In genomic region chr1:245337829-245338484, GRCh38 we compare ENCODE assay signal across 1 cellular context.
TF ChIP-seq lines count a peak whose summit lies in the region.

No MANE protein-coding gene starts in this region.

TF ChIP-seq in K562, 482 proteins besides CTCF, POLR2A, EP300 and RAD21 (continued from another document and continues in another):
- TF ChIP-seq, protein P1, sequence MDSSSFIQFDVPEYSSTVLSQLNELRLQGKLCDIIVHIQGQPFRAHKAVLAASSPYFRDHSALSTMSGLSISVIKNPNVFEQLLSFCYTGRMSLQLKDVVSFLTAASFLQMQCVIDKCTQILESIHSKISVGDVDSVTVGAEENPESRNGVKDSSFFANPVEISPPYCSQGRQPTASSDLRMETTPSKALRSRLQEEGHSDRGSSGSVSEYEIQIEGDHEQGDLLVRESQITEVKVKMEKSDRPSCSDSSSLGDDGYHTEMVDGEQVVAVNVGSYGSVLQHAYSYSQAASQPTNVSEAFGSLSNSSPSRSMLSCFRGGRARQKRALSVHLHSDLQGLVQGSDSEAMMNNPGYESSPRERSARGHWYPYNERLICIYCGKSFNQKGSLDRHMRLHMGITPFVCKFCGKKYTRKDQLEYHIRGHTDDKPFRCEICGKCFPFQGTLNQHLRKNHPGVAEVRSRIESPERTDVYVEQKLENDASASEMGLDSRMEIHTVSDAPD (CRISPR knock-in tag; IDR thresholded peaks at IDR 0.05): no peak
- no peak for TF ChIP-seq SIN3A (IDR thresholded peaks at IDR 0.05; ENCODE audit: borderline replicate concordance in 2 of 2, control insufficient read depth in 1 of 2, low read depth in 2 of 2, low read length in 2 of 2)
- no peak for TF ChIP-seq THRAP3 (IDR thresholded peaks at IDR 0.05; ENCODE audit: borderline replicate concordance)
- TF ChIP-seq, protein P2, sequence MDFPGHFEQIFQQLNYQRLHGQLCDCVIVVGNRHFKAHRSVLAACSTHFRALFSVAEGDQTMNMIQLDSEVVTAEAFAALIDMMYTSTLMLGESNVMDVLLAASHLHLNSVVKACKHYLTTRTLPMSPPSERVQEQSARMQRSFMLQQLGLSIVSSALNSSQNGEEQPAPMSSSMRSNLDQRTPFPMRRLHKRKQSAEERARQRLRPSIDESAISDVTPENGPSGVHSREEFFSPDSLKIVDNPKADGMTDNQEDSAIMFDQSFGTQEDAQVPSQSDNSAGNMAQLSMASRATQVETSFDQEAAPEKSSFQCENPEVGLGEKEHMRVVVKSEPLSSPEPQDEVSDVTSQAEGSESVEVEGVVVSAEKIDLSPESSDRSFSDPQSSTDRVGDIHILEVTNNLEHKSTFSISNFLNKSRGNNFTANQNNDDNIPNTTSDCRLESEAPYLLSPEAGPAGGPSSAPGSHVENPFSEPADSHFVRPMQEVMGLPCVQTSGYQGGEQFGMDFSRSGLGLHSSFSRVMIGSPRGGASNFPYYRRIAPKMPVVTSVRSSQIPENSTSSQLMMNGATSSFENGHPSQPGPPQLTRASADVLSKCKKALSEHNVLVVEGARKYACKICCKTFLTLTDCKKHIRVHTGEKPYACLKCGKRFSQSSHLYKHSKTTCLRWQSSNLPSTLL (IDR thresholded peaks at IDR 0.05): no peak
- no peak for TF ChIP-seq ELF4 (CRISPR knock-in tag; IDR thresholded peaks at IDR 0.05)
- no peak for TF ChIP-seq ZNF324 (CRISPR knock-in tag; IDR thresholded peaks at IDR 0.05)
- peak; percentile 64 to 93; a peak in 2 of 4 replicates for TF ChIP-seq TBL1XR1 (IDR thresholded peaks at IDR 0.05; ENCODE audit: low read length in 2 of 2)
- peak; percentile 19 for TF ChIP-seq MAFK (IDR thresholded peaks at IDR 0.05; ENCODE audit: low read length)
- no peak for TF ChIP-seq ZNF444 (CRISPR knock-in tag; IDR thresholded peaks at IDR 0.05)
- no peak for TF ChIP-seq HEY1 (CRISPR knock-in tag; IDR thresholded peaks at IDR 0.05; ENCODE audit: borderline replicate concordance)
- no peak for TF ChIP-seq FOXK1 (CRISPR knock-in tag; IDR thresholded peaks at IDR 0.05; ENCODE audit: borderline replicate concordance)
- peak; percentile 92 for TF ChIP-seq ZNF316 (IDR thresholded peaks at IDR 0.05)
- no peak for TF ChIP-seq SMAD1 (IDR thresholded peaks at IDR 0.05; ENCODE audit: low read depth, low read length, partially characterized antibody)
- no peak for TF ChIP-seq SIX5 (IDR thresholded peaks at IDR 0.05; ENCODE audit: borderline replicate concordance in 1 of 2, insufficient read depth in 1 of 2, low read depth in 1 of 2, low read length in 2 of 2)
- no peak for TF ChIP-seq FOXA1 (IDR thresholded peaks at IDR 0.05; ENCODE audit: borderline replicate concordance)
- TF ChIP-seq, protein P3, sequence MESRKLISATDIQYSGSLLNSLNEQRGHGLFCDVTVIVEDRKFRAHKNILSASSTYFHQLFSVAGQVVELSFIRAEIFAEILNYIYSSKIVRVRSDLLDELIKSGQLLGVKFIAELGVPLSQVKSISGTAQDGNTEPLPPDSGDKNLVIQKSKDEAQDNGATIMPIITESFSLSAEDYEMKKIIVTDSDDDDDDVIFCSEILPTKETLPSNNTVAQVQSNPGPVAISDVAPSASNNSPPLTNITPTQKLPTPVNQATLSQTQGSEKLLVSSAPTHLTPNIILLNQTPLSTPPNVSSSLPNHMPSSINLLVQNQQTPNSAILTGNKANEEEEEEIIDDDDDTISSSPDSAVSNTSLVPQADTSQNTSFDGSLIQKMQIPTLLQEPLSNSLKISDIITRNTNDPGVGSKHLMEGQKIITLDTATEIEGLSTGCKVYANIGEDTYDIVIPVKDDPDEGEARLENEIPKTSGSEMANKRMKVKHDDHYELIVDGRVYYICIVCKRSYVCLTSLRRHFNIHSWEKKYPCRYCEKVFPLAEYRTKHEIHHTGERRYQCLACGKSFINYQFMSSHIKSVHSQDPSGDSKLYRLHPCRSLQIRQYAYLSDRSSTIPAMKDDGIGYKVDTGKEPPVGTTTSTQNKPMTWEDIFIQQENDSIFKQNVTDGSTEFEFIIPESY (CRISPR knock-in tag; IDR thresholded peaks at IDR 0.05): no peak
- TF ChIP-seq, protein P4, sequence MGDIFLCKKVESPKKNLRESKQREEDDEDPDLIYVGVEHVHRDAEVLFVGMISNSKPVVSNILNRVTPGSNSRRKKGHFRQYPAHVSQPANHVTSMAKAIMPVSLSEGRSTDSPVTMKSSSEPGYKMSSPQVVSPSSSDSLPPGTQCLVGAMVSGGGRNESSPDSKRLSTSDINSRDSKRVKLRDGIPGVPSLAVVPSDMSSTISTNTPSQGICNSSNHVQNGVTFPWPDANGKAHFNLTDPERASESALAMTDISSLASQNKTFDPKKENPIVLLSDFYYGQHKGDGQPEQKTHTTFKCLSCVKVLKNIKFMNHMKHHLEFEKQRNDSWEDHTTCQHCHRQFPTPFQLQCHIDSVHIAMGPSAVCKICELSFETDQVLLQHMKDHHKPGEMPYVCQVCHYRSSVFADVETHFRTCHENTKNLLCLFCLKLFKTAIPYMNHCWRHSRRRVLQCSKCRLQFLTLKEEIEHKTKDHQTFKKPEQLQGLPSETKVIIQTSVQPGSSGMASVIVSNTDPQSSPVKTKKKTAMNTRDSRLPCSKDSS (IDR thresholded peaks at IDR 0.05; ENCODE audit: low read depth, partially characterized antibody): no peak
- TF ChIP-seq MAFG (tag; conservative IDR thresholded peaks at IDR 0.05): peak; percentile 75
- no peak for TF ChIP-seq ZNF695 (CRISPR knock-in tag; IDR thresholded peaks at IDR 0.05)
- 0 out of 4 replicates have a peak, but pooled peaks of 1 of the 2 experiments have one; percentile 7 for TF ChIP-seq MLLT1 (IDR thresholded peaks at IDR 0.05)
- TF ChIP-seq ZNF24 (IDR thresholded peaks at IDR 0.05): peak; percentile 62; the same call in 1 of the 2 replicates
- TF ChIP-seq, protein P5, sequence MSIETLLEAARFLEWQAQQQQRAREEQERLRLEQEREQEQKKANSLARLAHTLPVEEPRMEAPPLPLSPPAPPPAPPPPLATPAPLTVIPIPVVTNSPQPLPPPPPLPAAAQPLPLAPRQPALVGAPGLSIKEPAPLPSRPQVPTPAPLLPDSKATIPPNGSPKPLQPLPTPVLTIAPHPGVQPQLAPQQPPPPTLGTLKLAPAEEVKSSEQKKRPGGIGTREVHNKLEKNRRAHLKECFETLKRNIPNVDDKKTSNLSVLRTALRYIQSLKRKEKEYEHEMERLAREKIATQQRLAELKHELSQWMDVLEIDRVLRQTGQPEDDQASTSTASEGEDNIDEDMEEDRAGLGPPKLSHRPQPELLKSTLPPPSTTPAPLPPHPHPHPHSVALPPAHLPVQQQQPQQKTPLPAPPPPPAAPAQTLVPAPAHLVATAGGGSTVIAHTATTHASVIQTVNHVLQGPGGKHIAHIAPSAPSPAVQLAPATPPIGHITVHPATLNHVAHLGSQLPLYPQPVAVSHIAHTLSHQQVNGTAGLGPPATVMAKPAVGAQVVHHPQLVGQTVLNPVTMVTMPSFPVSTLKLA (conservative IDR thresholded peaks at IDR 0.05): peak; percentile 25 to 43; a peak in 1 of 4 replicates
- TF ChIP-seq ADNP (tag; IDR thresholded peaks at IDR 0.05): no peak
- TF ChIP-seq BDP1 (IDR thresholded peaks at IDR 0.05; ENCODE audit: insufficient read depth, insufficient read length): no peak
- no peak for TF ChIP-seq GTF2A2 (tag; IDR thresholded peaks at IDR 0.05)
- TF ChIP-seq, protein P6, sequence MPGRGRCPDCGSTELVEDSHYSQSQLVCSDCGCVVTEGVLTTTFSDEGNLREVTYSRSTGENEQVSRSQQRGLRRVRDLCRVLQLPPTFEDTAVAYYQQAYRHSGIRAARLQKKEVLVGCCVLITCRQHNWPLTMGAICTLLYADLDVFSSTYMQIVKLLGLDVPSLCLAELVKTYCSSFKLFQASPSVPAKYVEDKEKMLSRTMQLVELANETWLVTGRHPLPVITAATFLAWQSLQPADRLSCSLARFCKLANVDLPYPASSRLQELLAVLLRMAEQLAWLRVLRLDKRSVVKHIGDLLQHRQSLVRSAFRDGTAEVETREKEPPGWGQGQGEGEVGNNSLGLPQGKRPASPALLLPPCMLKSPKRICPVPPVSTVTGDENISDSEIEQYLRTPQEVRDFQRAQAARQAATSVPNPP (IDR thresholded peaks at IDR 0.05; ENCODE audit: borderline replicate concordance, insufficient read depth, insufficient read length): no peak
- no peak for TF ChIP-seq RBM34 (IDR thresholded peaks at IDR 0.05; ENCODE audit: borderline replicate concordance, insufficient read depth, low read length)
- TF ChIP-seq PHTF2 (CRISPR knock-in tag; IDR thresholded peaks at IDR 0.05): no peak
- no peak for TF ChIP-seq CUX1 (CRISPR knock-in tag; IDR thresholded peaks at IDR 0.05)
- peak; percentile 56; the same call in 1 of the 2 replicates for TF ChIP-seq PHB2 (IDR thresholded peaks at IDR 0.05; ENCODE audit: low read depth)
- no peak for TF ChIP-seq ELK1 (CRISPR knock-in tag; IDR thresholded peaks at IDR 0.05)
- no peak for TF ChIP-seq U2AF2 (optimal IDR thresholded peaks at IDR 0.05; ENCODE audit: low read depth, low read length)
- no peak for TF ChIP-seq CCAR2 (IDR thresholded peaks at IDR 0.05; ENCODE audit: low read depth, low read length)
- peak; percentile 80; the same call in 1 of the 2 replicates for TF ChIP-seq ZNF644 (tag; IDR thresholded peaks at IDR 0.05; ENCODE audit: low read depth)
- TF ChIP-seq IFI16 (CRISPR knock-in tag; IDR thresholded peaks at IDR 0.05): no peak
- no peak for TF ChIP-seq POLR2H (tag; IDR thresholded peaks at IDR 0.05; ENCODE audit: low read depth)
- no peak for TF ChIP-seq CTCFL (IDR thresholded peaks at IDR 0.05; ENCODE audit: borderline replicate concordance, insufficient read depth, low read depth, low read length, poor library complexity, severe bottlenecking)
- no peak for TF ChIP-seq CHD1 (IDR thresholded peaks at IDR 0.05; ENCODE audit: low read length)
- TF ChIP-seq HSF4 (CRISPR knock-in tag; IDR thresholded peaks at IDR 0.05; ENCODE audit: borderline replicate concordance): no peak
- no peak for TF ChIP-seq TCFL5 (CRISPR knock-in tag; conservative IDR thresholded peaks at IDR 0.05)
- no peak for TF ChIP-seq ZNF212 (CRISPR knock-in tag; IDR thresholded peaks at IDR 0.05)
- TF ChIP-seq GTF2E2 (tag; IDR thresholded peaks at IDR 0.05): no peak
- no peak for TF ChIP-seq RBM22 (IDR thresholded peaks at IDR 0.05; ENCODE audit: low read depth, low read length, poor library complexity, severe bottlenecking)
- TF ChIP-seq POU5F1 (IDR thresholded peaks at IDR 0.05; ENCODE audit: borderline replicate concordance, low read depth, low read length, partially characterized antibody): no peak
- no peak for TF ChIP-seq DACH1 (IDR thresholded peaks at IDR 0.05; ENCODE audit: partially characterized antibody)
